8 cellular contexts compared by ENCODE assay signal in genomic region chr5:151770383-151771258, GRCh38. TPM values are rescaled to one million over a fixed set of nuclear protein-coding genes. Genes with fewer than 3 reads are reported as not detected.
A peak's percentile ranks its signal among the peaks of the same experiment; 100 is the strongest.
DNase-seq lines count a peak whose midpoint lies in the region; ATAC-seq and TF ChIP-seq lines count a peak whose summit lies in the region.

No MANE protein-coding gene starts in this region.

- peaks cover 0 to 13% (median 0%) of the 10 kb centered on the region in 3 donors for H3K36me3 Mint-ChIP-seq in CD8-positive, alpha-beta memory T cell
- H3K36me3 Mint-ChIP-seq in activated CD4-positive, alpha-beta memory T cell treated with anti-CD3 and anti-CD28 coated beads, Interleukin-2, amount 10 ng/mL, durations not matched to agents 7 days and 5 days (ENCODE audit: low read depth), result peaks cover 14% of the 10 kb centered on the region

- peak overlapping the region in 2 of 7 donors; percentile 71 to 79 for H3K4me3 Mint-ChIP-seq in CD8-positive, alpha-beta memory T cell
- H3K4me3 Mint-ChIP-seq in activated CD4-positive, alpha-beta memory T cell treated with anti-CD3 and anti-CD28 coated beads, Interleukin-2, amount 10 ng/mL, durations not matched to agents 7 days and 5 days, result no peak overlapping the region

- no peak for TF ChIP-seq CTCF in ascending aorta (IDR thresholded peaks at IDR 0.05)

- H3K9me3 Mint-ChIP-seq in CD8-positive, alpha-beta memory T cell, result no peaks in the 10 kb centered on the region
- no peaks in the 10 kb centered on the region for H3K9me3 Mint-ChIP-seq in activated CD4-positive, alpha-beta memory T cell treated with anti-CD3 and anti-CD28 coated beads, Interleukin-2, amount 10 ng/mL, durations not matched to agents 7 days and 5 days

- peaks cover 30 to 41% (median 39%) of the 10 kb centered on the region in 3 donors for H3K4me1 Mint-ChIP-seq in CD8-positive, alpha-beta memory T cell
- peaks cover 27% of the 10 kb centered on the region for H3K4me1 Mint-ChIP-seq in activated CD4-positive, alpha-beta memory T cell treated with anti-CD3 and anti-CD28 coated beads, Interleukin-2, amount 10 ng/mL, durations not matched to agents 7 days and 5 days

- H3K27me3 Mint-ChIP-seq in CD8-positive, alpha-beta memory T cell, result peaks cover 0 to 1% of the 10 kb centered on the region in 2 donors
- H3K27me3 Mint-ChIP-seq in activated CD4-positive, alpha-beta memory T cell treated with anti-CD3 and anti-CD28 coated beads, Interleukin-2, amount 10 ng/mL, durations not matched to agents 7 days and 5 days, result no peaks in the 10 kb centered on the region

- intact Hi-C loops in ascending aorta (cut with DNase I), result loop anchor here (1.0 to 10.0 kb wide), 7 partner anchors 12 to 518 kb away; partner anchors contain the start of genes ATOX1, GM2A and SLC36A1

- DNase-seq in CD8-positive, alpha-beta memory T cell, result no peak
- DNase-seq in NCI-H526 treated with DMSO at 0.1 percent for 48 hours (lab: John Stamatoyannopoulos, UW) (peak; percentile 58), ascending aorta (ENCODE audit: low spot score in 2 of 2) (peak in 1 of 2 donors; percentile 89), hepatic stellate cell (ENCODE audit: low spot score) (peak; percentile 54), renal cortical epithelial cell (ENCODE audit: low read depth) (peak; percentile 62)
- no peak for DNase-seq in activated CD4-positive, alpha-beta memory T cell treated with anti-CD3 and anti-CD28 coated beads, Interleukin-2, amount 10 ng/mL, durations not matched to agents 7 days and 5 days

- no peaks in the 10 kb centered on the region for H3K9me3 ChIP-seq in CD8-positive, alpha-beta memory T cell (ENCODE audit: low read length)
- H3K9me3 ChIP-seq in ascending aorta, result no peaks in the 10 kb centered on the region

- peaks cover 40% of the 10 kb centered on the region for H3K4me1 ChIP-seq in CD8-positive, alpha-beta memory T cell (ENCODE audit: insufficient read depth, low read length)
- H3K4me1 ChIP-seq in ascending aorta, result peaks cover 9 to 22% of the 10 kb centered on the region in 2 donors

- H3K4me3 ChIP-seq in CD8-positive, alpha-beta memory T cell (ENCODE audit: low read length), result peak overlapping the region; percentile 68
- H3K4me3 ChIP-seq in ascending aorta, result peak overlapping the region; percentile 64 to 68

- peak; percentile 40 for ATAC-seq in GM18907 (IDR thresholded peaks at IDR 0.05; ENCODE audit: unreplicated experiment)
- ATAC-seq in HG03103 (IDR thresholded peaks at IDR 0.05; ENCODE audit: low read depth, unreplicated experiment), result peak; percentile 17

- POLR2A ChIA-PET in CD8-positive, alpha-beta memory T cell (lab: Charles Lee), result interaction anchor here (0.6 to 6.8 kb wide), 13 partner anchors 12 to 1770 kb away, joined by 3 to 81 read pairs (median 4); partner anchors contain the start of genes ATOX1, DCTN4, HMGXB3 and RBM22
- POLR2A ChIA-PET in activated CD4-positive, alpha-beta memory T cell treated with anti-CD3 and anti-CD28 coated beads, Interleukin-2, amount 10 ng/mL, durations not matched to agents 7 days and 5 days (lab: Charles Lee), result interaction anchor here (1.0 to 6.7 kb wide), 21 partner anchors 11 to 1070 kb away, joined by 3 to 184 read pairs (median 5); partner anchors contain the start of genes ANXA6, ATOX1, GM2A and RBM22

- no peaks in the 10 kb centered on the region for H3K36me3 ChIP-seq in CD8-positive, alpha-beta memory T cell (ENCODE audit: insufficient read depth, low read length)
- H3K36me3 ChIP-seq in ascending aorta, result no peaks in the 10 kb centered on the region

- peak overlapping the region in 4 of 8 donors; percentile 76 to 96 (median 90) for H3K27ac Mint-ChIP-seq in CD8-positive, alpha-beta memory T cell
- H3K27ac Mint-ChIP-seq in activated CD4-positive, alpha-beta memory T cell treated with anti-CD3 and anti-CD28 coated beads, Interleukin-2, amount 10 ng/mL, durations not matched to agents 7 days and 5 days, result no peak overlapping the region

- H3K27me3 ChIP-seq in CD8-positive, alpha-beta memory T cell (ENCODE audit: insufficient read depth, low read length, poor library complexity, severe bottlenecking), result no peaks in the 10 kb centered on the region
- H3K27me3 ChIP-seq in ascending aorta, result no peaks in the 10 kb centered on the region

- peak overlapping the region; percentile 84 for H3K27ac ChIP-seq in CD8-positive, alpha-beta memory T cell (ENCODE audit: low read depth, low read length)
- peak overlapping the region; percentile 99 for H3K27ac ChIP-seq in ascending aorta

- CTCF ChIA-PET in CD8-positive, alpha-beta memory T cell (lab: Charles Lee), result interaction anchor here (0.6 to 3.2 kb wide), 10 partner anchors 11 to 656 kb away, joined by 3 to 25 read pairs (median 4); partner anchors contain the start of genes ATOX1 and SLC36A1
- CTCF ChIA-PET in activated CD4-positive, alpha-beta memory T cell treated with anti-CD3 and anti-CD28 coated beads, Interleukin-2, amount 10 ng/mL, durations not matched to agents 7 days and 5 days (lab: Charles Lee), result interaction anchor here (0.6 to 4.0 kb wide), 32 partner anchors 8 to 601 kb away, joined by 3 to 36 read pairs (median 5); partner anchors contain the start of genes ATOX1, GM2A and SLC36A1

RNA-seq across cellular contexts. Expression of gene G3BP1, which starts 1.1 kb away (rescaled TPM):
- 100 to 1,000 TPM; 371 to 377 TPM for total RNA-seq in CD8-positive, alpha-beta memory T cell
- polyA plus RNA-seq in CD8-positive, alpha-beta memory T cell, result 142 TPM
- total RNA-seq in ascending aorta (138 TPM), renal cortical epithelial cell (210 and 408 TPM in 2 replicates)
- total RNA-seq in activated CD4-positive, alpha-beta memory T cell treated with anti-CD3 and anti-CD28 coated beads, Interleukin-2, amount 10 ng/mL, durations not matched to agents 7 days and 5 days, result 100 to 1,000 TPM; 198 to 210 TPM

RNA-seq across cellular contexts. Expression of gene ATOX1, which starts 12.2 kb away (rescaled TPM):
- 100 to 1,000 TPM in 1 of 2 experiments, 10 to 100 TPM in 1; 91.0 to 103 TPM for total RNA-seq in CD8-positive, alpha-beta memory T cell
- polyA plus RNA-seq in CD8-positive, alpha-beta memory T cell, result 67.7 TPM
- total RNA-seq in ascending aorta (179 TPM), renal cortical epithelial cell (69.1 and 78.5 TPM in 2 replicates)
- total RNA-seq in activated CD4-positive, alpha-beta memory T cell treated with anti-CD3 and anti-CD28 coated beads, Interleukin-2, amount 10 ng/mL, durations not matched to agents 7 days and 5 days, result 10 to 100 TPM; 62.6 to 64.3 TPM

Comparison
In these comparisons a context has a peak if more than half of its experiments do, and no peak if none do; other contexts are left out.
1. DNase-seq: peak in NCI-H526 treated with DMSO at 0.1 percent for 48 hours (single experiment), hepatic stellate cell (single experiment) and renal cortical epithelial cell (single experiment); none in CD8-positive, alpha-beta memory T cell (0 of 5) and activated CD4-positive, alpha-beta memory T cell treated with anti-CD3 and anti-CD28 coated beads, Interleukin-2, amount 10 ng/mL, durations not matched to agents 7 days and 5 days (single experiment).